Comparison of ENCODE assay signal across 10 cellular contexts in genomic region chr9:33472171-33472920, GRCh38. TPM values are rescaled to one million over a fixed set of nuclear protein-coding genes. Genes with fewer than 3 reads are reported as not detected.
A peak's percentile ranks its signal among the peaks of the same experiment; 100 is the strongest.
DNase-seq lines count a peak whose midpoint lies in the region; ATAC-seq lines count a peak whose summit lies in the region.
"Had no signal": no experiment of that assay in that cellular context is flagged by ENCODE, and none has a peak within 500 bp of the region (broad histone marks: within the 10 kb centered on the region; RNA-seq: fewer than 3 reads in every experiment).

No MANE protein-coding gene starts in this region.

- intact Hi-C loops in activated CD4-positive, alpha-beta T cell treated with anti-CD3 and anti-CD28 coated beads, Interleukin-2, amount 10 ng/mL, durations not matched to agents 24 days and 14 days (cut with micrococcal nuclease) = loop anchor here (2.0 to 5.0 kb wide), 2 partner anchors 26 to 40 kb away; partner anchors contain the start of gene AQP3

- POLR2A ChIA-PET in activated CD4-positive, alpha-beta memory T cell treated with anti-CD3 and anti-CD28 coated beads, Interleukin-2, amount 10 ng/mL, durations not matched to agents 7 days and 5 days (lab: Charles Lee) = interaction anchor here (0.7 to 4.2 kb wide), 7 partner anchors 12 to 182 kb away, joined by 3 to 40 read pairs (median 23); partner anchors contain the start of genes AQP3 and NFX1

- no peak for ATAC-seq in stimulated activated memory B cell treated with anti-CD40 and anti-IgM and Interleukin-4, amounts not matched to agents 10 μg/mL and 1 μg/mL and 100 μg/mL, for 72 hours
- ATAC-seq in GM18868 (IDR thresholded peaks at IDR 0.05; ENCODE audit: unreplicated experiment) (no peak), HG02884 (IDR thresholded peaks at IDR 0.05; ENCODE audit: unreplicated experiment) (no peak)

- CTCF ChIA-PET in activated CD4-positive, alpha-beta memory T cell treated with anti-CD3 and anti-CD28 coated beads, Interleukin-2, amount 10 ng/mL, durations not matched to agents 7 days and 5 days (lab: Charles Lee) = interaction anchor here (0.7 to 6.3 kb wide), 12 partner anchors 10 to 458 kb away, joined by 3 to 72 read pairs (median 5); partner anchors contain the start of genes AQP3 and NFX1

- peaks cover 53% of the 10 kb centered on the region for H3K36me3 Mint-ChIP-seq in activated CD4-positive, alpha-beta T cell treated with anti-CD3 and anti-CD28 coated beads, Interleukin-2, amount 10 ng/mL, durations not matched to agents 24 days and 14 days (ENCODE audit: low read depth)
- peaks cover 30% of the 10 kb centered on the region for H3K36me3 Mint-ChIP-seq in activated CD4-positive, alpha-beta memory T cell treated with anti-CD3 and anti-CD28 coated beads, Interleukin-2, amount 10 ng/mL, durations not matched to agents 7 days and 5 days (ENCODE audit: low read depth)
- H3K36me3 Mint-ChIP-seq in stimulated activated memory B cell treated with anti-CD40 and anti-IgM and Interleukin-4, amounts not matched to agents 10 μg/mL and 1 μg/mL and 100 μg/mL, for 72 hours = peaks cover 42% of the 10 kb centered on the region

- H3K9me3 Mint-ChIP-seq in activated CD4-positive, alpha-beta T cell treated with anti-CD3 and anti-CD28 coated beads, Interleukin-2, amount 10 ng/mL, durations not matched to agents 24 days and 14 days = no peaks in the 10 kb centered on the region
- H3K9me3 Mint-ChIP-seq in activated CD4-positive, alpha-beta memory T cell treated with anti-CD3 and anti-CD28 coated beads, Interleukin-2, amount 10 ng/mL, durations not matched to agents 7 days and 5 days = no peaks in the 10 kb centered on the region
- no peaks in the 10 kb centered on the region for H3K9me3 Mint-ChIP-seq in stimulated activated memory B cell treated with anti-CD40 and anti-IgM and Interleukin-4, amounts not matched to agents 10 μg/mL and 1 μg/mL and 100 μg/mL, for 72 hours

- no peaks in the 10 kb centered on the region for H3K27me3 Mint-ChIP-seq in activated CD4-positive, alpha-beta T cell treated with anti-CD3 and anti-CD28 coated beads, Interleukin-2, amount 10 ng/mL, durations not matched to agents 24 days and 14 days
- H3K27me3 Mint-ChIP-seq in activated CD4-positive, alpha-beta memory T cell treated with anti-CD3 and anti-CD28 coated beads, Interleukin-2, amount 10 ng/mL, durations not matched to agents 7 days and 5 days = no peaks in the 10 kb centered on the region
- H3K27me3 Mint-ChIP-seq in stimulated activated memory B cell treated with anti-CD40 and anti-IgM and Interleukin-4, amounts not matched to agents 10 μg/mL and 1 μg/mL and 100 μg/mL, for 72 hours = no peaks in the 10 kb centered on the region

- peak overlapping the region; percentile 98 for H3K4me3 ChIP-seq in iPS-11a (ENCODE audit: low read depth, low read length)

- peak overlapping the region; percentile 48 for H3K27ac Mint-ChIP-seq in activated CD4-positive, alpha-beta T cell treated with anti-CD3 and anti-CD28 coated beads, Interleukin-2, amount 10 ng/mL, durations not matched to agents 24 days and 14 days
- no peak overlapping the region for H3K27ac Mint-ChIP-seq in activated CD4-positive, alpha-beta memory T cell treated with anti-CD3 and anti-CD28 coated beads, Interleukin-2, amount 10 ng/mL, durations not matched to agents 7 days and 5 days
- H3K27ac Mint-ChIP-seq in stimulated activated memory B cell treated with anti-CD40 and anti-IgM and Interleukin-4, amounts not matched to agents 10 μg/mL and 1 μg/mL and 100 μg/mL, for 72 hours = peak overlapping the region; percentile 81

- H3K4me3 Mint-ChIP-seq in activated CD4-positive, alpha-beta T cell treated with anti-CD3 and anti-CD28 coated beads, Interleukin-2, amount 10 ng/mL, durations not matched to agents 24 days and 14 days = peak overlapping the region; percentile 95
- H3K4me3 Mint-ChIP-seq in activated CD4-positive, alpha-beta memory T cell treated with anti-CD3 and anti-CD28 coated beads, Interleukin-2, amount 10 ng/mL, durations not matched to agents 7 days and 5 days = peak overlapping the region; percentile 92
- H3K4me3 Mint-ChIP-seq in stimulated activated memory B cell treated with anti-CD40 and anti-IgM and Interleukin-4, amounts not matched to agents 10 μg/mL and 1 μg/mL and 100 μg/mL, for 72 hours = peak overlapping the region; percentile 87

- peaks cover 15% of the 10 kb centered on the region for H3K4me1 Mint-ChIP-seq in activated CD4-positive, alpha-beta T cell treated with anti-CD3 and anti-CD28 coated beads, Interleukin-2, amount 10 ng/mL, durations not matched to agents 24 days and 14 days
- peaks cover 30% of the 10 kb centered on the region for H3K4me1 Mint-ChIP-seq in activated CD4-positive, alpha-beta memory T cell treated with anti-CD3 and anti-CD28 coated beads, Interleukin-2, amount 10 ng/mL, durations not matched to agents 7 days and 5 days
- peaks cover 24% of the 10 kb centered on the region for H3K4me1 Mint-ChIP-seq in stimulated activated memory B cell treated with anti-CD40 and anti-IgM and Interleukin-4, amounts not matched to agents 10 μg/mL and 1 μg/mL and 100 μg/mL, for 72 hours

- DNase-seq in activated CD4-positive, alpha-beta T cell treated with anti-CD3 and anti-CD28 coated beads, Interleukin-2, amount 10 ng/mL, durations not matched to agents 24 days and 14 days = no peak
- DNase-seq in activated CD4-positive, alpha-beta T cell treated with anti-CD3 and anti-CD28 coated beads, Interleukin-2, amount 50 U/mL, for 1 hour = no peak
- no peak for DNase-seq in activated CD4-positive, alpha-beta memory T cell treated with anti-CD3 and anti-CD28 coated beads, Interleukin-2, amount 10 ng/mL, durations not matched to agents 7 days and 5 days
- no peak for DNase-seq in NCI-H2196 treated with DMSO at 0.1 percent for 48 hours (lab: John Stamatoyannopoulos, UW; ENCODE audit: unreplicated experiment)
- DNase-seq: C1 segment of cervical spinal cord, NCI-H146 had no signal

RNA-seq across cellular contexts. Expression of gene NOL6, which starts 1.4 kb away (rescaled TPM):
- total RNA-seq in activated CD4-positive, alpha-beta T cell treated with anti-CD3 and anti-CD28 coated beads, Interleukin-2, amount 10 ng/mL, durations not matched to agents 24 days and 14 days = 86.7 and 86.8 TPM in 2 replicates
- total RNA-seq in activated CD4-positive, alpha-beta memory T cell treated with anti-CD3 and anti-CD28 coated beads, Interleukin-2, amount 10 ng/mL, durations not matched to agents 7 days and 5 days = 10 to 100 TPM; 21.6 to 22.4 TPM

RNA-seq across cellular contexts. Expression of gene AQP3, which starts 25.0 kb away (rescaled TPM):
- 3.2 and 4.1 TPM in 2 replicates for total RNA-seq in activated CD4-positive, alpha-beta T cell treated with anti-CD3 and anti-CD28 coated beads, Interleukin-2, amount 10 ng/mL, durations not matched to agents 24 days and 14 days
- 100 to 1,000 TPM; 162 to 167 TPM for total RNA-seq in activated CD4-positive, alpha-beta memory T cell treated with anti-CD3 and anti-CD28 coated beads, Interleukin-2, amount 10 ng/mL, durations not matched to agents 7 days and 5 days

RNA-seq across cellular contexts. Expression of gene ANKRD18B, which starts 51.7 kb away (rescaled TPM):
- 0.65 and 1.1 TPM in 2 replicates for total RNA-seq in activated CD4-positive, alpha-beta T cell treated with anti-CD3 and anti-CD28 coated beads, Interleukin-2, amount 10 ng/mL, durations not matched to agents 24 days and 14 days
- total RNA-seq in activated CD4-positive, alpha-beta memory T cell treated with anti-CD3 and anti-CD28 coated beads, Interleukin-2, amount 10 ng/mL, durations not matched to agents 7 days and 5 days = 1 to 10 TPM; 1.1 to 2.1 TPM

Comparison
In these comparisons a context has a peak if more than half of its experiments do, and no peak if none do; other contexts are left out.
1. RNA of gene AQP3, which starts 25.0 kb away (total RNA-seq): 162 to 167 TPM in activated CD4-positive, alpha-beta memory T cell treated with anti-CD3 and anti-CD28 coated beads, Interleukin-2, amount 10 ng/mL, durations not matched to agents 7 days and 5 days; 3.2 to 4.1 TPM in activated CD4-positive, alpha-beta T cell treated with anti-CD3 and anti-CD28 coated beads, Interleukin-2, amount 10 ng/mL, durations not matched to agents 24 days and 14 days; every median in the first group is over 10 times any median in the second.
2. Peak in every context shown above with its lines, with median percentiles within 50 percentile points of each other: H3K4me3 Mint-ChIP-seq.